ENCODE assay signal across 27 cellular contexts in the genomic region with DNA sequence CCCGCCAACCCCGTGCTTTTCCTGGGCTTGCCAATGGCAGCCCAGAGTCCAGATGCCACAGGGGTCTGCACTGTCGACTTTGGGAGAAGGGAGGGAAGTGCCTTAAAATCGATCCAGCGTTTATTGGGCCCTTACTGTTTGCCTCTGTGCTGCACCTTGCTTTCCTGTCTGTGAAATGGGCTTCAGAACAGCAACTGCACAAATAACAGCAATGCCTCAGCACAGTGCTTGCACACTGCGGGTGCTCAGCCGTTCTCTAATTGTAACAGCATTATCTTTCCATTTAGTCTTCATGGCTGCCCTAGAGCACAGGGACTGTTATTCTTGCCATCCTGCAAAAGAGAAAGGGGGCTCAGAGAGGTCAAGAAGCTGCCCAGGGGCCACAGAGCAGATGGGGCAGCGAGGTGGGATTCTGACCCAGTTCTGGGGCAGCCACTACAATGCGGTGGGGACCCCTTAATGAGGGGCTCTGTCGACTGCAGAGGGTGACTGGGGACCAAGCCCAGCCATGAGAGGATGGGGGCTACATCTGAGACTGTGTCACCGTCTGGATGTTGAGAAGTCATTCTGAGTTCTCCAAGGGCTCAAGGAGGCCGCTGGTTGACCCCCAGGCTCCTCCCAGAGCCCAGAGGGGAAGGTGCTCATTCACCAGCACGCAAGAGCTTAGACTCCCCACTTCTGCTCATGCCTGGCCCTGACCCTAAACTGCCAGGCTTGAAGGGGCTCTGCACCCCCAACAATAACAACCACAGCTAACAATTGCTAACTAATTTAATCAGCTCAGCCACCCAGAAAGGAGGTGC. TPM values are rescaled to one million over a fixed set of nuclear protein-coding genes. Genes with fewer than 3 reads are reported as not detected.
DNase-seq lines count a peak whose midpoint lies in the region; ATAC-seq and TF ChIP-seq lines count a peak whose summit lies in the region.
"Had no signal": no experiment of that assay in that cellular context is flagged by ENCODE, and none has a peak within 500 bp of the region (broad histone marks: within the 10 kb centered on the region; RNA-seq: fewer than 3 reads in every experiment).

No MANE protein-coding gene starts in this region.

- POLR2A ChIA-PET in PC-3 (lab: Charles Lee; ENCODE audit: unreplicated experiment): interaction anchor here (0.6 kb wide), 1 partner anchor 816 kb away, joined by 3 read pairs; a partner anchor contains a TSS

- H3K9me3 ChIP-seq in SJCRH30 (replicated peaks): no peaks in the 10 kb centered on the region
- H3K9me3 ChIP-seq in neural progenitor cell (ENCODE audit: low read depth): no peaks in the 10 kb centered on the region
- H3K9me3 ChIP-seq in upper lobe of right lung: no peaks in the 10 kb centered on the region
- H3K9me3 ChIP-seq in PC-3 (ENCODE audit: low read length): no peaks in the 10 kb centered on the region
- H3K9me3 ChIP-seq: BLaER1 treated with 17β-estradiol and CSF1 and Interleukin-3, amounts not matched to agents 10 nM and 100 nM; psoas muscle; uterus had no signal

- H3K4me2 ChIP-seq in neural progenitor cell (no peak overlapping the region), PC-3 (ENCODE audit: low read length) (no peak overlapping the region)
- H3K4me2 ChIP-seq: BLaER1 treated with 17β-estradiol and CSF1 and Interleukin-3, amounts not matched to agents 10 nM and 100 nM had no signal

- H3K79me2 ChIP-seq in neural progenitor cell (ENCODE audit: low read depth) (no peaks in the 10 kb centered on the region), PC-3 (ENCODE audit: low read length) (no peaks in the 10 kb centered on the region)

- DNase-seq in SJCRH30 (no peak), glutamatergic neuron (no peak), neural progenitor cell (ENCODE audit: low spot score) (no peak), upper lobe of right lung (no peak), PC-3 (no peak), middle frontal gyrus (ENCODE audit: extremely low spot score, low spot score) (no peak)
- DNase-seq in activated T-cell treated with anti-CD3 and anti-CD28 coated beads, Interleukin-2, amount 50 U/mL, for 72 hours: no peak
- DNase-seq: activated CD4-positive, alpha-beta T cell treated with anti-CD3 and anti-CD28 coated beads, Interleukin-2, amount 50 U/mL, for 48 hours; activated naive CD4-positive, alpha-beta T cell treated with Interleukin-2 at 50 U/mL for 16 hours; activated T-cell treated with anti-CD3 and anti-CD28 coated beads, Interleukin-2, amount 50 U/mL, for 48 hours; caudate nucleus; COR-L47; dermis blood vessel endothelial cell; foreskin melanocyte; hippocampal formation; NCI-H1417; NCI-H2029; NCI-H526 treated with DMSO at 0.1 percent for 48 hours; Right ventricle myocardium superior; stimulated activated CD4-positive, alpha-beta T cell treated with anti-CD3 and anti-CD28 coated beads, Interleukin-15, amount 100 ng/mL, for 24 hours; T-helper 17 cell; uterus had no signal

- H3K4me3 ChIP-seq in SJCRH30 (no peak overlapping the region), neural progenitor cell (no peak overlapping the region), upper lobe of right lung (peak overlapping the region; percentile 3), PC-3 (ENCODE audit: low read length) (no peak overlapping the region)
- H3K4me3 ChIP-seq: BLaER1 treated with 17β-estradiol and CSF1 and Interleukin-3, amounts not matched to agents 10 nM and 100 nM; GM12878; psoas muscle; uterus had no signal

- peaks cover 10% of the 10 kb centered on the region for H3K4me1 Mint-ChIP-seq in glutamatergic neuron (ENCODE audit: low read depth, unreplicated experiment)
- peaks cover 17% of the 10 kb centered on the region for H3K4me1 Mint-ChIP-seq in neural progenitor cell
- peaks cover 7% of the 10 kb centered on the region for H3K4me1 Mint-ChIP-seq in activated T-cell treated with anti-CD3 and anti-CD28 coated beads, Interleukin-2, amount 50 U/mL, for 72 hours (ENCODE audit: low read depth)

- no peaks in the 10 kb centered on the region for H3K36me3 Mint-ChIP-seq in glutamatergic neuron (ENCODE audit: unreplicated experiment)
- H3K36me3 Mint-ChIP-seq in neural progenitor cell: no peaks in the 10 kb centered on the region
- peaks cover 0 to 2% of the 10 kb centered on the region in 2 donors for H3K36me3 Mint-ChIP-seq in activated T-cell treated with anti-CD3 and anti-CD28 coated beads, Interleukin-2, amount 50 U/mL, for 72 hours (ENCODE audit: insufficient read depth in 2 of 2)

- peaks cover 44% of the 10 kb centered on the region for H3K4me1 ChIP-seq in SJCRH30
- H3K4me1 ChIP-seq in neural progenitor cell: peaks cover 18% of the 10 kb centered on the region
- no peaks in the 10 kb centered on the region for H3K4me1 ChIP-seq in upper lobe of right lung
- no peaks in the 10 kb centered on the region for H3K4me1 ChIP-seq in PC-3 (ENCODE audit: insufficient read depth, low read length)

- H2AFZ ChIP-seq in neural progenitor cell (replicated peaks) (no peak overlapping the region), PC-3 (ENCODE audit: low read length) (no peak overlapping the region)

- intact Hi-C loops in upper lobe of right lung (cut with DNase I): no loop called here
- intact Hi-C loops in PC-3 (cut with micrococcal nuclease): no loop called here

- H4K20me1 ChIP-seq in neural progenitor cell (ENCODE audit: low read depth) (peaks cover 99% of the 10 kb centered on the region), PC-3 (ENCODE audit: low read length) (no peaks in the 10 kb centered on the region)

- H3K4me3 Mint-ChIP-seq in glutamatergic neuron (ENCODE audit: unreplicated experiment): no peak overlapping the region
- peak overlapping the region; percentile 46 for H3K4me3 Mint-ChIP-seq in neural progenitor cell
- no peak overlapping the region for H3K4me3 Mint-ChIP-seq in activated T-cell treated with anti-CD3 and anti-CD28 coated beads, Interleukin-2, amount 50 U/mL, for 72 hours
- H3K4me3 Mint-ChIP-seq: stimulated activated effector memory CD8-positive, alpha-beta T cell treated with anti-CD3 and anti-CD28 coated beads, Interleukin-12 subunit alpha, Interleukin-12 subunit beta, amount 100 ng/mL, for 72 hours; T-helper 17 cell had no signal

- peak overlapping the region; percentile 97; the same call in 1 of the 2 replicates for H3K27ac ChIP-seq in SJCRH30
- H3K27ac ChIP-seq in neural progenitor cell: no peak overlapping the region
- peak overlapping the region; percentile 26 for H3K27ac ChIP-seq in upper lobe of right lung
- H3K27ac ChIP-seq in PC-3 (ENCODE audit: low read length): no peak overlapping the region
- H3K27ac ChIP-seq: BLaER1 treated with 17β-estradiol and CSF1 and Interleukin-3, amounts not matched to agents 10 nM and 100 nM; HL-60; psoas muscle; uterus had no signal

- peaks cover 16% of the 10 kb centered on the region for H3K9me3 Mint-ChIP-seq in glutamatergic neuron (ENCODE audit: unreplicated experiment)
- no peaks in the 10 kb centered on the region for H3K9me3 Mint-ChIP-seq in neural progenitor cell
- H3K9me3 Mint-ChIP-seq in activated T-cell treated with anti-CD3 and anti-CD28 coated beads, Interleukin-2, amount 50 U/mL, for 72 hours: no peaks in the 10 kb centered on the region
- H3K9me3 Mint-ChIP-seq: stimulated activated effector memory CD8-positive, alpha-beta T cell treated with anti-CD3 and anti-CD28 coated beads, Interleukin-12 subunit alpha, Interleukin-12 subunit beta, amount 100 ng/mL, for 72 hours had no signal

- no peak for ATAC-seq in upper lobe of right lung
- ATAC-seq in PC-3: no peak
- ATAC-seq in activated T-cell treated with anti-CD3 and anti-CD28 coated beads, Interleukin-2, amount 50 U/mL, for 72 hours (replicated peaks in 1 of 2): no peak
- ATAC-seq: GM12878; psoas muscle; stimulated activated effector memory CD8-positive, alpha-beta T cell treated with anti-CD3 and anti-CD28 coated beads, Interleukin-12 subunit alpha, Interleukin-12 subunit beta, amount 100 ng/mL, for 72 hours; T-helper 17 cell had no signal

- H3K36me3 ChIP-seq in SJCRH30 (no peaks in the 10 kb centered on the region), neural progenitor cell (no peaks in the 10 kb centered on the region), upper lobe of right lung (no peaks in the 10 kb centered on the region), PC-3 (ENCODE audit: low read depth, low read length) (no peaks in the 10 kb centered on the region)
- H3K36me3 ChIP-seq: BLaER1 treated with 17β-estradiol and CSF1 and Interleukin-3, amounts not matched to agents 10 nM and 100 nM; uterus had no signal

- H3F3A ChIP-seq in neural progenitor cell (ENCODE audit: low read depth) (peaks cover 19% of the 10 kb centered on the region), PC-3 (ENCODE audit: low read length, unreplicated experiment) (no peaks in the 10 kb centered on the region)

- TF ChIP-seq CTCF in glutamatergic neuron (IDR thresholded peaks at IDR 0.05; ENCODE audit: partially characterized antibody, unreplicated experiment): no peak
- TF ChIP-seq CTCF in neural progenitor cell (IDR thresholded peaks at IDR 0.05): no peak
- TF ChIP-seq CTCF in upper lobe of right lung (IDR thresholded peaks at IDR 0.05): no peak
- no peak for TF ChIP-seq CTCF in PC-3 (conservative IDR thresholded peaks at IDR 0.05; ENCODE audit: low read depth, low read length)

- H3K27me3 ChIP-seq in SJCRH30: no peaks in the 10 kb centered on the region
- peaks cover 100% of the 10 kb centered on the region for H3K27me3 ChIP-seq in neural progenitor cell
- peaks cover 93% of the 10 kb centered on the region for H3K27me3 ChIP-seq in upper lobe of right lung
- peaks cover 89% of the 10 kb centered on the region for H3K27me3 ChIP-seq in PC-3 (ENCODE audit: low read length)

- CTCF ChIA-PET in PC-3 (lab: Charles Lee): no interaction called here

- H3K27ac Mint-ChIP-seq in glutamatergic neuron (ENCODE audit: unreplicated experiment): peak overlapping the region; percentile 48
- H3K27ac Mint-ChIP-seq in neural progenitor cell: no peak overlapping the region
- H3K27ac Mint-ChIP-seq in activated T-cell treated with anti-CD3 and anti-CD28 coated beads, Interleukin-2, amount 50 U/mL, for 72 hours: no peak overlapping the region
- H3K27ac Mint-ChIP-seq: stimulated activated effector memory CD8-positive, alpha-beta T cell treated with anti-CD3 and anti-CD28 coated beads, Interleukin-12 subunit alpha, Interleukin-12 subunit beta, amount 100 ng/mL, for 72 hours; T-helper 17 cell had no signal

- peaks cover 38% of the 10 kb centered on the region for H3K27me3 Mint-ChIP-seq in glutamatergic neuron (ENCODE audit: unreplicated experiment)
- H3K27me3 Mint-ChIP-seq in neural progenitor cell (ENCODE audit: insufficient read depth, low read depth): peaks cover 90% of the 10 kb centered on the region
- peaks cover 85% of the 10 kb centered on the region for H3K27me3 Mint-ChIP-seq in activated T-cell treated with anti-CD3 and anti-CD28 coated beads, Interleukin-2, amount 50 U/mL, for 72 hours (ENCODE audit: low read depth)

- BruUV-seq in PC-3 (replicated peaks; lab: Mats Ljungman, UMichigan): no TSS peak

- H3K9me2 ChIP-seq in PC-3 (replicated peaks; ENCODE audit: low read length): no peaks in the 10 kb centered on the region

- H3K9ac ChIP-seq in neural progenitor cell (no peak overlapping the region), PC-3 (ENCODE audit: low read length) (no peak overlapping the region)
- H3K9ac ChIP-seq: BLaER1 treated with 17β-estradiol and CSF1 and Interleukin-3, amounts not matched to agents 10 nM and 100 nM had no signal

RNA-seq across cellular contexts. Expression of a gene that starts 9.4 kb away (rescaled TPM):
- 24.6 and 24.9 TPM in 2 replicates for total RNA-seq in SJCRH30 (2014; rRNA removed; shearing (Covaris generic))
- total RNA-seq in glutamatergic neuron (ENCODE audit: unreplicated experiment) (not detected), neural progenitor cell (ENCODE audit: low replicate concordance) (not detected in 2 replicates), upper lobe of right lung (46.4 TPM), PC-3 (2014; rRNA removed) (not detected in 2 replicates)
- total RNA-seq in activated T-cell treated with anti-CD3 and anti-CD28 coated beads, Interleukin-2, amount 50 U/mL, for 72 hours: not detected
- total RNA-seq: GM12878, T-helper 17 cell had no signal

RNA-seq across cellular contexts. Expression of a gene that starts 54.1 kb away (rescaled TPM):
- 5.9 and 7.2 TPM in 2 replicates for total RNA-seq in SJCRH30 (2014; rRNA removed; shearing (Covaris generic))
- 27.7 TPM for total RNA-seq in glutamatergic neuron (ENCODE audit: unreplicated experiment)
- 17.4 and 34.6 TPM in 2 replicates for total RNA-seq in neural progenitor cell (ENCODE audit: low replicate concordance)
- 18.7 TPM for total RNA-seq in upper lobe of right lung
- 11.9 and 17.1 TPM in 2 replicates for total RNA-seq in PC-3 (2014; rRNA removed)
- 10 to 100 TPM; 21.2 to 22.4 TPM for total RNA-seq in activated T-cell treated with anti-CD3 and anti-CD28 coated beads, Interleukin-2, amount 50 U/mL, for 72 hours

Comparison
In these comparisons a context has a peak if more than half of its experiments do, and no peak if none do; other contexts are left out.
1. H3K27ac ChIP-seq: peak in SJCRH30 (single experiment) and upper lobe of right lung (single experiment); none in neural progenitor cell (single experiment) and PC-3 (single experiment).
2. RNA of a gene that starts 9.4 kb away (total RNA-seq): 46.4 TPM in upper lobe of right lung (single experiment) and 24.6 to 24.9 TPM in SJCRH30; not detected in glutamatergic neuron (single experiment), not detected in activated T-cell treated with anti-CD3 and anti-CD28 coated beads, Interleukin-2, amount 50 U/mL, for 72 hours, not detected in neural progenitor cell and not detected in PC-3; every median in the first group is over 10 times any median in the second.